In genomic region chr3:105504440-105504951, GRCh38 we compare ENCODE assay signal across 22 cellular contexts.
"Had no signal": no experiment of that assay in that cellular context is flagged by ENCODE, and none has a peak within 500 bp of the region (broad histone marks: within the 10 kb centered on the region; RNA-seq: fewer than 3 reads in every experiment).

No MANE protein-coding gene starts in this region.

- H3K27ac Mint-ChIP-seq: activated B cell treated with CpG ODN at 0.5 μM for 24 hours; activated CD4-positive, alpha-beta memory T cell treated with anti-CD3 and anti-CD28 coated beads, Interleukin-2, amount 10 ng/mL, durations not matched to agents 7 days and 5 days; activated naive CD4-positive, alpha-beta T cell treated with anti-CD3 and anti-CD28 coated beads for 36 hours; activated T-helper 2 cell treated with anti-CD3 and anti-CD28 coated beads, Interferon-gamma antibody, Interleukin-2, Interleukin-4, amounts not matched to agents 10 μg/mL and 5 μg/mL and 100 μg/mL, durations not matched to agents 14 hours and 24 hours and 36 hours; endodermal cell; T-helper 2 cell treated with Interferon-gamma antibody and Interleukin-4, amounts not matched to agents 5 μg/mL and 100 μg/mL, for 36 hours had no signal

- H3K9me3 Mint-ChIP-seq: activated B cell treated with CpG ODN at 0.5 μM for 24 hours; activated CD4-positive, alpha-beta memory T cell treated with anti-CD3 and anti-CD28 coated beads, Interleukin-2, amount 10 ng/mL, durations not matched to agents 7 days and 5 days; activated naive CD4-positive, alpha-beta T cell treated with anti-CD3 and anti-CD28 coated beads for 36 hours; activated T-helper 2 cell treated with anti-CD3 and anti-CD28 coated beads, Interferon-gamma antibody, Interleukin-2, Interleukin-4, amounts not matched to agents 10 μg/mL and 5 μg/mL and 100 μg/mL, durations not matched to agents 14 hours and 24 hours and 36 hours; endodermal cell; neural crest cell; T-helper 2 cell treated with Interferon-gamma antibody and Interleukin-4, amounts not matched to agents 5 μg/mL and 100 μg/mL, for 36 hours had no signal

- DNase-seq: activated B cell treated with CpG ODN at 0.5 μM for 24 hours; activated CD4-positive, alpha-beta memory T cell treated with anti-CD3 and anti-CD28 coated beads, Interleukin-2, amount 10 ng/mL, durations not matched to agents 7 days and 5 days; activated CD4-positive, alpha-beta T cell treated with anti-CD3 and anti-CD28 coated beads for 48 hours; activated naive CD4-positive, alpha-beta T cell treated with anti-CD3 and anti-CD28 coated beads for 36 hours; activated T-cell treated with anti-CD3 and anti-CD28 coated beads, Interleukin-2, amount 50 U/mL, for 1 hour; endodermal cell; foreskin fibroblast; hippocampal formation; mammary epithelial cell; ovary; psoas muscle; stimulated activated CD4-positive, alpha-beta T cell treated with anti-CD3 and anti-CD28 coated beads, Interleukin-15, amount 100 ng/mL, for 24 hours; stimulated activated CD4-positive, alpha-beta T cell treated with anti-CD3 and anti-CD28 coated beads, Interleukin-2, amount 100 ng/mL, for 48 hours had no signal

- H3K36me3 ChIP-seq: left lung, ovary, thoracic aorta, upper lobe of left lung had no signal

- H3K27me3 Mint-ChIP-seq: activated B cell treated with CpG ODN at 0.5 μM for 24 hours; activated CD4-positive, alpha-beta memory T cell treated with anti-CD3 and anti-CD28 coated beads, Interleukin-2, amount 10 ng/mL, durations not matched to agents 7 days and 5 days had no signal

- H3K9me3 ChIP-seq: body of pancreas, left lung, ovary, psoas muscle, thoracic aorta, upper lobe of left lung had no signal

- H3K4me1 ChIP-seq: psoas muscle had no signal

- H3K4me1 Mint-ChIP-seq: activated CD4-positive, alpha-beta memory T cell treated with anti-CD3 and anti-CD28 coated beads, Interleukin-2, amount 10 ng/mL, durations not matched to agents 7 days and 5 days had no signal

- H3K4me3 ChIP-seq: body of pancreas, left lung, ovary, psoas muscle, skin epidermis, thoracic aorta, upper lobe of left lung had no signal

- H3K4me3 Mint-ChIP-seq: activated B cell treated with CpG ODN at 0.5 μM for 24 hours; activated CD4-positive, alpha-beta memory T cell treated with anti-CD3 and anti-CD28 coated beads, Interleukin-2, amount 10 ng/mL, durations not matched to agents 7 days and 5 days; activated naive CD4-positive, alpha-beta T cell treated with anti-CD3 and anti-CD28 coated beads for 36 hours; endodermal cell; neural crest cell; T-helper 2 cell treated with Interferon-gamma antibody and Interleukin-4, amounts not matched to agents 5 μg/mL and 100 μg/mL, for 36 hours had no signal

- H3K27me3 ChIP-seq: body of pancreas, left lung, ovary, upper lobe of left lung had no signal

- H3K27ac ChIP-seq: body of pancreas, epithelial cell of prostate, ovary, psoas muscle, skin epidermis, thoracic aorta, upper lobe of left lung had no signal
